Comparison of ENCODE assay signal across 2 cellular contexts in the genomic region with DNA sequence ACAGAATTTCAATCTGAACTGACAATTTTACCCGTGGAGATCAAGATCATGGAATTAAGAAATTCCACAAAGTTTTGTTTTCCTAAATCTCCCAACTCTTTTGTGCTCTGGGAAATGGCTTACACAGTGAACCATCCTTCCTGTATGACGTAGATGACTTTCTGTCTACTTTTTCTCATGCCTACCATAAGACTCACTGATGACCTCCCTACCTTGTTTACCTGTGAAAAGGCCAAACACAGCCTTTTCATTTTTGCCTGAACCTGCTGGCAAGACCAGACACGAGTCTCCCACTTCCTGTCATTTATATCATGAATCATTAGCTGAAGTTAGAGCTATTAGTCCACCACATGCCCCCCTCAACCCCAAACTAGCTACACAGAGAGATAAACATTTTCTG.
TF ChIP-seq lines count a peak whose summit lies in the region.

No MANE protein-coding gene starts in this region.

TF ChIP-seq in SK-N-SH, 30 proteins besides CTCF, POLR2A, EP300 and RAD21 (continued from another document):
- TF ChIP-seq, protein P1, sequence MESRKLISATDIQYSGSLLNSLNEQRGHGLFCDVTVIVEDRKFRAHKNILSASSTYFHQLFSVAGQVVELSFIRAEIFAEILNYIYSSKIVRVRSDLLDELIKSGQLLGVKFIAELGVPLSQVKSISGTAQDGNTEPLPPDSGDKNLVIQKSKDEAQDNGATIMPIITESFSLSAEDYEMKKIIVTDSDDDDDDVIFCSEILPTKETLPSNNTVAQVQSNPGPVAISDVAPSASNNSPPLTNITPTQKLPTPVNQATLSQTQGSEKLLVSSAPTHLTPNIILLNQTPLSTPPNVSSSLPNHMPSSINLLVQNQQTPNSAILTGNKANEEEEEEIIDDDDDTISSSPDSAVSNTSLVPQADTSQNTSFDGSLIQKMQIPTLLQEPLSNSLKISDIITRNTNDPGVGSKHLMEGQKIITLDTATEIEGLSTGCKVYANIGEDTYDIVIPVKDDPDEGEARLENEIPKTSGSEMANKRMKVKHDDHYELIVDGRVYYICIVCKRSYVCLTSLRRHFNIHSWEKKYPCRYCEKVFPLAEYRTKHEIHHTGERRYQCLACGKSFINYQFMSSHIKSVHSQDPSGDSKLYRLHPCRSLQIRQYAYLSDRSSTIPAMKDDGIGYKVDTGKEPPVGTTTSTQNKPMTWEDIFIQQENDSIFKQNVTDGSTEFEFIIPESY (IDR thresholded peaks at IDR 0.05; ENCODE audit: borderline replicate concordance, low read depth), result no peak
- no peak for TF ChIP-seq POLR2AphosphoS5 (IDR thresholded peaks at IDR 0.05; ENCODE audit: low read depth, low read length)
- TF ChIP-seq, protein P2, sequence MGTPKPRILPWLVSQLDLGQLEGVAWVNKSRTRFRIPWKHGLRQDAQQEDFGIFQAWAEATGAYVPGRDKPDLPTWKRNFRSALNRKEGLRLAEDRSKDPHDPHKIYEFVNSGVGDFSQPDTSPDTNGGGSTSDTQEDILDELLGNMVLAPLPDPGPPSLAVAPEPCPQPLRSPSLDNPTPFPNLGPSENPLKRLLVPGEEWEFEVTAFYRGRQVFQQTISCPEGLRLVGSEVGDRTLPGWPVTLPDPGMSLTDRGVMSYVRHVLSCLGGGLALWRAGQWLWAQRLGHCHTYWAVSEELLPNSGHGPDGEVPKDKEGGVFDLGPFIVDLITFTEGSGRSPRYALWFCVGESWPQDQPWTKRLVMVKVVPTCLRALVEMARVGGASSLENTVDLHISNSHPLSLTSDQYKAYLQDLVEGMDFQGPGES (IDR thresholded peaks at IDR 0.05; ENCODE audit: low read depth, low read length), result no peak
- TF ChIP-seq, protein P3, sequence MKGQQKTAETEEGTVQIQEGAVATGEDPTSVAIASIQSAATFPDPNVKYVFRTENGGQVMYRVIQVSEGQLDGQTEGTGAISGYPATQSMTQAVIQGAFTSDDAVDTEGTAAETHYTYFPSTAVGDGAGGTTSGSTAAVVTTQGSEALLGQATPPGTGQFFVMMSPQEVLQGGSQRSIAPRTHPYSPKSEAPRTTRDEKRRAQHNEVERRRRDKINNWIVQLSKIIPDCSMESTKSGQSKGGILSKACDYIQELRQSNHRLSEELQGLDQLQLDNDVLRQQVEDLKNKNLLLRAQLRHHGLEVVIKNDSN (IDR thresholded peaks at IDR 0.05; ENCODE audit: borderline replicate concordance, low read depth), result no peak
- no peak for TF ChIP-seq SIN3A (IDR thresholded peaks at IDR 0.05; ENCODE audit: borderline replicate concordance, low read depth, low read length)
- no peak for TF ChIP-seq TCF12 (IDR thresholded peaks at IDR 0.05)
- no peak for TF ChIP-seq SMC3 (IDR thresholded peaks at IDR 0.05; ENCODE audit: low read depth, low read length)

TF ChIP-seq in SK-N-SH treated with all-trans-retinoic acid at 6 μM for 48 hours, 23 proteins besides CTCF, POLR2A, EP300 and RAD21 (continued from another document):
- TF ChIP-seq, protein P4, sequence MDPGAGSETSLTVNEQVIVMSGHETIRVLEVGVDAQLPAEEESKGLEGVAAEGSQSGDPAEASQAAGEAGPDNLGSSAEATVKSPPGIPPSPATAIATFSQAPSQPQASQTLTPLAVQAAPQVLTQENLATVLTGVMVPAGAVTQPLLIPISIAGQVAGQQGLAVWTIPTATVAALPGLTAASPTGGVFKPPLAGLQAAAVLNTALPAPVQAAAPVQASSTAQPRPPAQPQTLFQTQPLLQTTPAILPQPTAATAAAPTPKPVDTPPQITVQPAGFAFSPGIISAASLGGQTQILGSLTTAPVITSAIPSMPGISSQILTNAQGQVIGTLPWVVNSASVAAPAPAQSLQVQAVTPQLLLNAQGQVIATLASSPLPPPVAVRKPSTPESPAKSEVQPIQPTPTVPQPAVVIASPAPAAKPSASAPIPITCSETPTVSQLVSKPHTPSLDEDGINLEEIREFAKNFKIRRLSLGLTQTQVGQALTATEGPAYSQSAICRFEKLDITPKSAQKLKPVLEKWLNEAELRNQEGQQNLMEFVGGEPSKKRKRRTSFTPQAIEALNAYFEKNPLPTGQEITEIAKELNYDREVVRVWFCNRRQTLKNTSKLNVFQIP (CRISPR knock-in tag; IDR thresholded peaks at IDR 0.05; ENCODE audit: borderline replicate concordance, low read depth), result no peak
- no peak for TF ChIP-seq ISL1 (CRISPR knock-in tag; IDR thresholded peaks at IDR 0.05)
